1 cellular context compared by ENCODE assay signal in the genomic region with DNA sequence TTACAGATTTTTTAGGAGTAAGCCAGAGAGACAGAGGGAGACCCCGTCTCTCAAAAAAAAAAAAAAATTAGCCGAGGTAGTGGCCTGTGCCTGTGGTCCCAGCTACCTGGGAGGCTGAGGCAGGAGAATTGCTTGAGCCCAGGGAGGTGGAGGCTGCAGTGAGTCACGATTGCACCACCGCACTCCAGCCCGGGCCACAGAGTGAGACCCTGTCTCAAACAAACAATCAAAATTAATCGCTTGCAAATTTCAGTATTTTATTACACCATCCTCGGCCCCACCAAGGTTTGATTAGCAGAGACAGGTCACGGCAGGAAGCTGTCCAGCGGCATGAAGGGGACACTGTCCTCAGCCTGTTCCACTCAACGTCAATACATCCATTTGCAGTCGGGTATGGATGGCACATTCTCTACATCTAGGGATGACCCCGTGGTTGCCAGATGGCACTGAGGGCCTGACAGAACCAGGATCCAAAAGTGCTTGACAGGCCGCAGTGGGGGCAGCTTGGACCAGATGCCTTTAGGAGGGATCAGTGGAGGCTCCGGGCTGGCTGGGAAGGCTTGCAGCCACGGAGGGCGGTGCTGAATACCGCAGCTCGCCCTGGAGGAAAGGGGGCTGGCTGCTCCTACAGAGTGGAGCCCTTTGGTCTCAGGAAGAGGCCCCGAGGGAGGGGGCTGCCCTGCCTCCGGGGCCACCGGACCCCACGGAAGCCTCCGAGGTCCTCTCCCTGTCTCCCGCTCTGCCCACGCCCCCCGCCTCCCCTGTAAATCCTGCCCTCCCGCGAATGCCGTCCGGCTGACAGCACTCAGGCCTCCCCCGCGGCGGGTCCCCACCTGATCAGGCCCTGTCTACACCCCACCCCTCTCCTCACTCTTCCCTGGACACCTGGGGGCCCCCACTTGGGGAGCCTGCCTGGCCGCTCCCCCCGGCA.
TF ChIP-seq lines count a peak whose summit lies in the region.

No MANE protein-coding gene starts in this region.

TF ChIP-seq in SK-N-SH, 30 proteins besides CTCF, POLR2A, EP300 and RAD21 (continued from another document):
- TF ChIP-seq, protein P1, sequence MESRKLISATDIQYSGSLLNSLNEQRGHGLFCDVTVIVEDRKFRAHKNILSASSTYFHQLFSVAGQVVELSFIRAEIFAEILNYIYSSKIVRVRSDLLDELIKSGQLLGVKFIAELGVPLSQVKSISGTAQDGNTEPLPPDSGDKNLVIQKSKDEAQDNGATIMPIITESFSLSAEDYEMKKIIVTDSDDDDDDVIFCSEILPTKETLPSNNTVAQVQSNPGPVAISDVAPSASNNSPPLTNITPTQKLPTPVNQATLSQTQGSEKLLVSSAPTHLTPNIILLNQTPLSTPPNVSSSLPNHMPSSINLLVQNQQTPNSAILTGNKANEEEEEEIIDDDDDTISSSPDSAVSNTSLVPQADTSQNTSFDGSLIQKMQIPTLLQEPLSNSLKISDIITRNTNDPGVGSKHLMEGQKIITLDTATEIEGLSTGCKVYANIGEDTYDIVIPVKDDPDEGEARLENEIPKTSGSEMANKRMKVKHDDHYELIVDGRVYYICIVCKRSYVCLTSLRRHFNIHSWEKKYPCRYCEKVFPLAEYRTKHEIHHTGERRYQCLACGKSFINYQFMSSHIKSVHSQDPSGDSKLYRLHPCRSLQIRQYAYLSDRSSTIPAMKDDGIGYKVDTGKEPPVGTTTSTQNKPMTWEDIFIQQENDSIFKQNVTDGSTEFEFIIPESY (IDR thresholded peaks at IDR 0.05; ENCODE audit: borderline replicate concordance, low read depth): no peak
- TF ChIP-seq TEAD4 (IDR thresholded peaks at IDR 0.05; ENCODE audit: borderline replicate concordance, insufficient read depth) (no peak), RXRA (IDR thresholded peaks at IDR 0.05; ENCODE audit: borderline replicate concordance, low read depth) (no peak)
- TF ChIP-seq, protein P2, sequence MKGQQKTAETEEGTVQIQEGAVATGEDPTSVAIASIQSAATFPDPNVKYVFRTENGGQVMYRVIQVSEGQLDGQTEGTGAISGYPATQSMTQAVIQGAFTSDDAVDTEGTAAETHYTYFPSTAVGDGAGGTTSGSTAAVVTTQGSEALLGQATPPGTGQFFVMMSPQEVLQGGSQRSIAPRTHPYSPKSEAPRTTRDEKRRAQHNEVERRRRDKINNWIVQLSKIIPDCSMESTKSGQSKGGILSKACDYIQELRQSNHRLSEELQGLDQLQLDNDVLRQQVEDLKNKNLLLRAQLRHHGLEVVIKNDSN (IDR thresholded peaks at IDR 0.05; ENCODE audit: borderline replicate concordance, low read depth): no peak
